ENCODE assay signal across 8 cellular contexts in genomic region chr11:79439893-79440450, GRCh38. TPM values are rescaled to one million over a fixed set of nuclear protein-coding genes. Genes with fewer than 3 reads are reported as not detected.
DNase-seq lines count a peak whose midpoint lies in the region; ATAC-seq and TF ChIP-seq lines count a peak whose summit lies in the region.
"Had no signal": no experiment of that assay in that cellular context is flagged by ENCODE, and none has a peak within 500 bp of the region (broad histone marks: within the 10 kb centered on the region; RNA-seq: fewer than 3 reads in every experiment).

No MANE protein-coding gene starts in this region.

- peak overlapping the region; percentile 88 for H3K4me3 ChIP-seq in adipocyte (ENCODE audit: low read length)
- H3K4me3 ChIP-seq in hepatocyte: peak overlapping the region; percentile 75
- peak overlapping the region; percentile 74 for H3K4me3 ChIP-seq in skeletal muscle satellite cell (ENCODE audit: low read length)

- H4K20me1 ChIP-seq in hepatocyte (ENCODE audit: insufficient read depth, poor library complexity, severe bottlenecking): peaks cover 3% of the 10 kb centered on the region

- H3K4me2 ChIP-seq in hepatocyte (peak overlapping the region; percentile 97), skeletal muscle satellite cell (ENCODE audit: low read length) (peak overlapping the region; percentile 97)

- H3K27me3 Mint-ChIP-seq in HFFc6 (ENCODE audit: insufficient read depth): no peaks in the 10 kb centered on the region; the same call in 1 of the 2 replicates

- H3K9me2 ChIP-seq in hepatocyte (replicated peaks; ENCODE audit: insufficient read depth): no peaks in the 10 kb centered on the region

- H2AFZ ChIP-seq in hepatocyte: peak overlapping the region; percentile 84

- peak overlapping the region; percentile 81 for H3K27ac ChIP-seq in hepatocyte

- H3K9ac ChIP-seq in adipocyte (ENCODE audit: low read length) (peak overlapping the region; percentile 87), skeletal muscle satellite cell (ENCODE audit: low read depth, low read length) (peak overlapping the region; percentile 49)

- under 1% methylated on average over 25 of the region's 54 CpGs for WGBS in hepatocyte (ENCODE audit: low lambda C conversion rate, missing lambda C conversion rate)

- H3K9me3 ChIP-seq in adipocyte (ENCODE audit: control insufficient read depth, low read length): no peaks in the 10 kb centered on the region
- H3K9me3 ChIP-seq in hepatocyte (ENCODE audit: low read depth): no peaks in the 10 kb centered on the region
- no peaks in the 10 kb centered on the region for H3K9me3 ChIP-seq in skeletal muscle satellite cell (replicated peaks; ENCODE audit: low read length)

- no peaks in the 10 kb centered on the region for H3K9me3 Mint-ChIP-seq in HFFc6

- TF ChIP-seq CTCF in HFFc6 (IDR thresholded peaks at IDR 0.05): peak; percentile 35
- TF ChIP-seq CTCF in hepatocyte (IDR thresholded peaks at IDR 0.05; ENCODE audit: poor library complexity): no peak

- H3K4me1 ChIP-seq in adipocyte (ENCODE audit: control insufficient read depth, insufficient read depth, low read length) (peaks cover 30% of the 10 kb centered on the region), hepatocyte (ENCODE audit: insufficient read depth) (peaks cover 12% of the 10 kb centered on the region), skeletal muscle satellite cell (ENCODE audit: control insufficient read depth, insufficient read depth, low read length) (peaks cover 36% of the 10 kb centered on the region)

- H3K27ac Mint-ChIP-seq in HFFc6: peak overlapping the region; percentile 98

- peaks cover 37% of the 10 kb centered on the region for H3K4me1 Mint-ChIP-seq in HFFc6 (ENCODE audit: low read depth)

- H3K36me3 ChIP-seq in adipocyte (ENCODE audit: control insufficient read depth, insufficient read depth, low read length, severe bottlenecking): no peaks in the 10 kb centered on the region
- no peaks in the 10 kb centered on the region for H3K36me3 ChIP-seq in hepatocyte (replicated peaks; ENCODE audit: insufficient read depth, low read depth)
- H3K36me3 ChIP-seq in skeletal muscle satellite cell (ENCODE audit: insufficient read depth, low read length): no peaks in the 10 kb centered on the region

- H3K79me2 ChIP-seq in hepatocyte: peaks cover 31% of the 10 kb centered on the region

- no peaks in the 10 kb centered on the region for H3K36me3 Mint-ChIP-seq in HFFc6 (ENCODE audit: low read depth)

- DNase-seq in HFFc6: no peak
- peak; percentile 40 for DNase-seq in adipocyte (ENCODE audit: low read depth)
- DNase-seq in hepatocyte (ENCODE audit: low spot score): peak; percentile 62
- no peak for DNase-seq in activated gamma-delta T cell treated with Interleukin-2 at 50 U/mL for 16 hours
- DNase-seq in occipital lobe (lab: John Stamatoyannopoulos, UW): no peak

- no peak for ATAC-seq in GM21367 (IDR thresholded peaks at IDR 0.05; ENCODE audit: unreplicated experiment)

- H3K27me3 ChIP-seq in adipocyte (replicated peaks; ENCODE audit: control insufficient read depth, insufficient read depth, low read length) (peaks cover 2% of the 10 kb centered on the region), hepatocyte (peaks cover 49% of the 10 kb centered on the region), skeletal muscle satellite cell (ENCODE audit: control insufficient read depth, insufficient read depth, low read length) (peaks cover 10% of the 10 kb centered on the region)

- H3K4me3 Mint-ChIP-seq in HFFc6: peak overlapping the region; percentile 92

RNA-seq across cellular contexts. Expression of gene TENM4, which starts 0.9 kb away (rescaled TPM):
- total RNA-seq in HFFc6 (2021; fragmentation: NEBNext Ultra II Directional; extraction: Animal tissue kit (Norgen Biotek cat#: 25700)): 10 to 100 TPM; 20.9 to 45.5 (median 26.5) TPM
- 10.8 and 18.4 TPM in 2 replicates for total RNA-seq in hepatocyte
- 17.8 and 18.7 TPM in 2 replicates for polyA plus RNA-seq in hepatocyte
- total RNA-seq in skeletal muscle satellite cell (2012; rRNA removed): 5.6 and 15.7 TPM in 2 replicates
- total RNA-seq in occipital lobe: 112 TPM
- total RNA-seq: NCI-H460 had no signal

Comparison
In these comparisons a context has a peak if more than half of its experiments do, and no peak if none do; other contexts are left out.
1. DNase-seq: peak in adipocyte (single experiment) and hepatocyte (single experiment); none in HFFc6 (single experiment), activated gamma-delta T cell treated with Interleukin-2 at 50 U/mL for 16 hours (single experiment) and occipital lobe (single experiment).
2. Peak in every context shown above with its lines, with median percentiles within 50 percentile points of each other: H3K4me3 ChIP-seq.